ENCODE assay signal across 10 cellular contexts in the genomic region with DNA sequence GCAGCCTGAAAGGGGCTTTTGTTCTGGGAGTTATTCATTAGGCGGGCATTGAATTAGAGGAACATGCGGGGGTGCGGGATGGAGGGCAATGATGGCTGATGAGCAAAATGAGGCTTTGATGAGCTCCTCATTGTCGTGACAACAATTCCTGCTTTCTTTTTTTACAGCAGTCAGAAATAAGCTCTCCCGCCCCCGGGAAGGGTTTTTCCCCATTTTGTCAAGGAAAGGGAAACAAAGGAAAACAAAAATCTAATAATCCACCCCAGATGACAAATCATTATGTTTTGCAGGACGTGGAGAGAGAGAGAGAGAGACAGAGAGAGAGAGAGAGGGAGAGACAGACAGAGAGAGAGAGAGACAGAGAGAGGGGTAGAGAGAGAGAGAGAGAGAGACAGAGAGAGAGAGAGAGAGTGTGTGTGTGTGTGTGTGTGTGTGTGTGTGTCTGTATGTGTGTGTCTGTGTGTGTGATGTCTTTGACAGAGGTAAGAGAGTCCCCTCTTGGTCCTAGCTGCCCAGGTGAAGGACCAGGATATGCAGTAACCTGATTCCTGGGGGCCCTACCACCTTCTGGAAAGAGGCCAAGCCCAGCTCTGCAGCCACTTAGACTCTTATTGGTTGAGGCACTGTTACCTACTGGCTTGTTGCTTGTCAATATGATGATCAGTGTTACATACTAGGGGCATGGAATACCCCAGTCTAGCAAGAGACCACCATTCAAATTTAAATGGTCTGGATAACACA. TPM values are rescaled to one million over a fixed set of nuclear protein-coding genes. Genes with fewer than 3 reads are reported as not detected.
DNase-seq lines count a peak whose midpoint lies in the region; ATAC-seq and TF ChIP-seq lines count a peak whose summit lies in the region.
"Had no signal": no experiment of that assay in that cellular context is flagged by ENCODE, and none has a peak within 500 bp of the region (broad histone marks: within the 10 kb centered on the region; RNA-seq: fewer than 3 reads in every experiment).

No MANE protein-coding gene starts in this region.

- no peaks in the 10 kb centered on the region for H3K27me3 Mint-ChIP-seq in T-helper 17 cell
- peaks cover 2% of the 10 kb centered on the region for H3K27me3 Mint-ChIP-seq in type B pancreatic cell
- no peaks in the 10 kb centered on the region for H3K27me3 Mint-ChIP-seq in endothelial cell (ENCODE audit: unreplicated experiment)
- H3K27me3 Mint-ChIP-seq: activated naive CD8-positive, alpha-beta T cell had no signal

- TF ChIP-seq CTCF in type B pancreatic cell (conservative IDR thresholded peaks at IDR 0.05) (no peak), endothelial cell (IDR thresholded peaks at IDR 0.05; ENCODE audit: unreplicated experiment) (no peak), GM13976 (IDR thresholded peaks at IDR 0.05; ENCODE audit: borderline replicate concordance, control extremely low read depth, extremely low read depth, insufficient read depth, missing control alignments) (no peak)

- H3K9me3 Mint-ChIP-seq in type B pancreatic cell (no peaks in the 10 kb centered on the region), endothelial cell (ENCODE audit: unreplicated experiment) (no peaks in the 10 kb centered on the region)

- H3K27ac Mint-ChIP-seq in T-helper 17 cell (peak overlapping the region; percentile 47), type B pancreatic cell (peak overlapping the region; percentile 10), endothelial cell (ENCODE audit: unreplicated experiment) (no peak overlapping the region)
- H3K27ac Mint-ChIP-seq: activated naive CD8-positive, alpha-beta T cell had no signal

- no peak for ATAC-seq in T-helper 17 cell

- H3K4me3 Mint-ChIP-seq in T-helper 17 cell (no peak overlapping the region), type B pancreatic cell (peak overlapping the region; percentile 5), endothelial cell (ENCODE audit: unreplicated experiment) (no peak overlapping the region)
- H3K4me3 Mint-ChIP-seq: activated naive CD8-positive, alpha-beta T cell had no signal

- DNase-seq in NCI-H82 (lab: John Stamatoyannopoulos, UW) (peak; percentile 41), NCI-H82 treated with DMSO at 0.1 percent for 48 hours (lab: John Stamatoyannopoulos, UW; ENCODE audit: unreplicated experiment) (no peak), T-helper 17 cell (no peak), iPS-NIHi11 (ENCODE audit: low spot score) (peak; percentile 21), type B pancreatic cell (ENCODE audit: extremely low spot score, unreplicated experiment) (no peak), endothelial cell (ENCODE audit: low spot score) (no peak), GM13976 (ENCODE audit: low spot score) (no peak)
- no peak for DNase-seq in activated CD8-positive, alpha-beta memory T cell treated with anti-CD3 and anti-CD28 coated beads, Interleukin-2, amount 50 U/mL, for 48 hours

- H3K4me1 Mint-ChIP-seq in T-helper 17 cell (peaks cover 4% of the 10 kb centered on the region), type B pancreatic cell (ENCODE audit: unreplicated experiment) (peaks cover 17% of the 10 kb centered on the region), endothelial cell (ENCODE audit: unreplicated experiment) (peaks cover 4% of the 10 kb centered on the region)

- in situ Hi-C loops in GM13976 (cut with MboI; ENCODE audit: low sequenced_read_pairs, unreplicated experiment), result loop anchor here (25.0 kb wide), 1 partner anchor 557 kb away; no protein-coding TSS in a partner anchor

- H3K36me3 Mint-ChIP-seq in T-helper 17 cell (ENCODE audit: low read depth) (peaks cover 6% of the 10 kb centered on the region), type B pancreatic cell (no peaks in the 10 kb centered on the region), endothelial cell (ENCODE audit: low read depth, unreplicated experiment) (no peaks in the 10 kb centered on the region)
- H3K36me3 Mint-ChIP-seq: activated naive CD8-positive, alpha-beta T cell had no signal

- no peaks in the 10 kb centered on the region for H3K9me3 ChIP-seq in T-helper 17 cell (ENCODE audit: control insufficient read depth, low read length, poor library complexity, severe bottlenecking)

RNA-seq across cellular contexts. Expression of gene PARVA, which starts 46.7 kb away (rescaled TPM):
- total RNA-seq in T-helper 17 cell, result 1 to 10 TPM in 1 of 2 donors, under 1 TPM in 1; 0.16 to 1.8 TPM
- total RNA-seq in type B pancreatic cell (ENCODE audit: low replicate concordance), result 32.3 and 49.4 TPM in 2 replicates
- 53.3 TPM for total RNA-seq in endothelial cell (ENCODE audit: unreplicated experiment)
- total RNA-seq: T-helper 2 cell treated with Interferon-gamma antibody and Interleukin-4, amounts not matched to agents 100 ng/mL and 5 ng/mL, for 36 hours had no signal

Comparison
In these comparisons a context has a peak if more than half of its experiments do, and no peak if none do; other contexts are left out.
1. DNase-seq: peak in NCI-H82 (single experiment) and iPS-NIHi11 (single experiment); none in NCI-H82 treated with DMSO at 0.1 percent for 48 hours (single experiment), T-helper 17 cell (0 of 3), type B pancreatic cell (single experiment), activated CD8-positive, alpha-beta memory T cell treated with anti-CD3 and anti-CD28 coated beads, Interleukin-2, amount 50 U/mL, for 48 hours (single experiment), endothelial cell (single experiment) and GM13976 (single experiment).
2. RNA of gene PARVA, which starts 46.7 kb away (total RNA-seq): 53.3 TPM in endothelial cell (single experiment) and 32.3 to 49.4 TPM in type B pancreatic cell; 0.16 to 1.8 TPM in T-helper 17 cell; every median in the first group is over 10 times any median in the second.